Comparison of ENCODE assay signal across 18 cellular contexts in the genomic region with DNA sequence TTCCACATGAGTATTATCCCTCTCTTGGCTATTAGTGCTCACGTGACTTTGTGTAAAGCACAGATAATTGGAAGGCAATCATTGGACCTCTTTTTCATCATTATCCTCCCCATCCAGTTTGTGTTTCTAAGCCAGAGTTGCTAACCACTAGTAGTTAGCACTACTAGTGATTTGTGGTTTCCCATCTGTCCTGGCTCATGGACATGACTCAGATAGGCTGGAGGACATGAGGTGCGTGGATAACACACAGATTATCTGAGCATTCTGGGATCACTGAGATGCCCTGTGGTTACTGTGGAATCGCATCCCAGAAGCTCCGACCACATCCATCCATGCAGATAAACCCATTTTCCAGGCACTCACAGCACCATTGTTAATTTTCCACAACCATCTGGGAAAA.
"Had no signal": no experiment of that assay in that cellular context is flagged by ENCODE, and none has a peak within 500 bp of the region (broad histone marks: within the 10 kb centered on the region; RNA-seq: fewer than 3 reads in every experiment).

No MANE protein-coding gene starts in this region.

- ATAC-seq: activated CD8-positive, alpha-beta T cell treated with anti-CD3 and anti-CD28 coated beads for 36 hours; body of pancreas; heart left ventricle; left lobe of liver; natural killer cell treated with Interleukin-12 subunit alpha and Interleukin-12 subunit beta and Interleukin-15 and Interleukin-18, amount 100 ng/mL, for 72 hours; T-helper 17 cell; WTC11 had no signal

- DNase-seq: activated CD4-positive, alpha-beta T cell treated with anti-CD3 and anti-CD28 coated beads for 4 hours; activated CD8-positive, alpha-beta T cell treated with anti-CD3 and anti-CD28 coated beads for 36 hours; activated effector memory CD4-positive, alpha-beta T cell treated with anti-CD3 and anti-CD28 coated beads, Interleukin-2, amount 50 U/mL, for 16 hours; activated T-cell treated with anti-CD3 and anti-CD28 coated beads, Interleukin-2, amount 50 U/mL, for 48 hours; adrenal gland; body of pancreas; cortex of kidney; effector memory CD4-positive, alpha-beta T cell; heart left ventricle; mesendoderm; small intestine; stimulated activated CD4-positive, alpha-beta T cell treated with anti-CD3 and anti-CD28 coated beads, Interleukin-4, amount 100 ng/mL, for 24 hours; stimulated activated naive CD4-positive, alpha-beta T cell; T-helper 17 cell; tibial artery had no signal
